ENCODE assay signal across 23 cellular contexts in the genomic region with DNA sequence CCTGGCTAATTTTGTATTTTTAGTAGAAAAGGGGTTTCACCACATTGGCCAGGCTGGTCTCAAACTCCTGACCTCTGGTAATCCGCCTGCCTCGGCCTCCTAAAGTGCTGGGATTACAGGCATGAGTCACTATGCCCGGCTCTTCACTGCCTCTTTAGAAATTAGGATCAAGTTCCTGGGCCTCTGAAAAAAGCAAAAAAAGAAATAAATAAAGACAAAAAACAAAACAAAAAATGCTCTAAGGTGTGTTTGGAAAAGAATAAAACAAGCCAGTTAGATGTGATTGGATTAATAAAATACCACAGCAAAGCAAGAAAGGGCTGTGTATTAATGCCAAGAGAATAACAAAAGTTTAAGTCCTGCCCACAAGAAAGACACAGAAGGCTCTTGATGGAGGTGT. TPM values are rescaled to one million over a fixed set of nuclear protein-coding genes. Genes with fewer than 3 reads are reported as not detected.
DNase-seq lines count a peak whose midpoint lies in the region; ATAC-seq and TF ChIP-seq lines count a peak whose summit lies in the region.
"Had no signal": no experiment of that assay in that cellular context is flagged by ENCODE, and none has a peak within 500 bp of the region (broad histone marks: within the 10 kb centered on the region; RNA-seq: fewer than 3 reads in every experiment).

No MANE protein-coding gene starts in this region.

- H3K4me1 Mint-ChIP-seq in Caco-2 (ENCODE audit: low read depth, unreplicated experiment), result peaks cover 8% of the 10 kb centered on the region

- H3K9me3 Mint-ChIP-seq in Caco-2 (ENCODE audit: unreplicated experiment), result no peaks in the 10 kb centered on the region
- H3K9me3 Mint-ChIP-seq: activated CD4-positive, alpha-beta T cell treated with anti-CD3 and anti-CD28 coated beads, Interleukin-2, amount 10 ng/mL, durations not matched to agents 24 days and 14 days; activated T-helper 1 cell treated with anti-CD3 and anti-CD28 coated beads, Interleukin-12 subunit alpha, Interleukin-12 subunit beta, Interleukin-2, Interleukin-4 antibody, amounts not matched to agents 30 ng/mL and 10 ng/mL and 1 ng/mL, durations not matched to agents 14 hours and 24 hours and 36 hours; central memory CD8-positive, alpha-beta T cell; natural killer cell treated with Interleukin-12 subunit alpha and Interleukin-12 subunit beta and Interleukin-15 and Interleukin-18, amount 100 ng/mL, for 72 hours had no signal

- DNase-seq in ascending aorta (ENCODE audit: low spot score in 2 of 2), result no peak
- DNase-seq in thoracic aorta (ENCODE audit: low spot score), result no peak
- DNase-seq in middle frontal gyrus (ENCODE audit: extremely low spot score, low spot score), result no peak
- no peak for DNase-seq in HAP-1 (ENCODE audit: low spot score in 2 of 2)
- no peak for DNase-seq in activated CD4-positive, alpha-beta T cell treated with anti-CD3 and anti-CD28 coated beads for 1 hour
- no peak for DNase-seq in Caco-2
- DNase-seq: activated CD4-positive, alpha-beta T cell treated with anti-CD3 and anti-CD28 coated beads, Interleukin-2, amount 10 ng/mL, durations not matched to agents 24 days and 14 days; activated naive CD4-positive, alpha-beta T cell treated with anti-CD3 and anti-CD28 coated beads, Interleukin-2, amount 50 U/mL, for 16 hours; C1 segment of cervical spinal cord; dorsolateral prefrontal cortex; GM23248; head of caudate nucleus; NCI-H1092; NCI-H187 treated with DMSO at 0.1 percent for 48 hours; NCI-H2227 treated with DMSO at 0.1 percent for 48 hours; ovary; T-helper 17 cell had no signal

- H3K27me3 ChIP-seq in HUES6 (ENCODE audit: control insufficient read depth, insufficient read depth, low read length), result no peaks in the 10 kb centered on the region
- no peaks in the 10 kb centered on the region for H3K27me3 ChIP-seq in ascending aorta
- H3K27me3 ChIP-seq in muscle layer of duodenum (ENCODE audit: low read depth, low read length), result no peaks in the 10 kb centered on the region
- no peaks in the 10 kb centered on the region for H3K27me3 ChIP-seq in thoracic aorta (replicated peaks; ENCODE audit: insufficient read depth)
- H3K27me3 ChIP-seq in HAP-1 (ENCODE audit: low read depth), result no peaks in the 10 kb centered on the region
- no peaks in the 10 kb centered on the region for H3K27me3 ChIP-seq in Caco-2 (replicated peaks; ENCODE audit: control insufficient read depth, insufficient read depth, low read length)
- H3K27me3 ChIP-seq: dorsolateral prefrontal cortex, ovary had no signal

- no peak overlapping the region for H3K27ac ChIP-seq in HUES6 (ENCODE audit: low read depth, low read length)
- peak overlapping the region; percentile 77 to 88 for H3K27ac ChIP-seq in ascending aorta
- peak overlapping the region; percentile 93 for H3K27ac ChIP-seq in muscle layer of duodenum (ENCODE audit: low read length)
- H3K27ac ChIP-seq in thoracic aorta, result peak overlapping the region; percentile 74 to 87
- H3K27ac ChIP-seq: GM23248, ovary had no signal

- TF ChIP-seq CTCF in ascending aorta (IDR thresholded peaks at IDR 0.05) (no peak), thoracic aorta (IDR thresholded peaks at IDR 0.05) (no peak), Caco-2 (IDR thresholded peaks at IDR 0.05; ENCODE audit: insufficient read depth in 1 of 2, low read depth in 1 of 2, low read length in 1 of 2, severe bottlenecking in 1 of 2, unreplicated experiment in 1 of 2) (no peak)

- H3K36me3 ChIP-seq in HUES6 (ENCODE audit: control insufficient read depth, insufficient read depth, low read length), result no peaks in the 10 kb centered on the region
- H3K36me3 ChIP-seq in ascending aorta, result no peaks in the 10 kb centered on the region
- no peaks in the 10 kb centered on the region for H3K36me3 ChIP-seq in muscle layer of duodenum (ENCODE audit: control insufficient read depth in 1 of 2, insufficient read depth in 2 of 2, low read length in 2 of 2)
- no peaks in the 10 kb centered on the region for H3K36me3 ChIP-seq in thoracic aorta
- H3K36me3 ChIP-seq in HAP-1 (replicated peaks), result no peaks in the 10 kb centered on the region
- no peaks in the 10 kb centered on the region for H3K36me3 ChIP-seq in Caco-2 (ENCODE audit: control insufficient read depth, insufficient read depth, low read length)
- H3K36me3 ChIP-seq: ovary had no signal

- no peak for ATAC-seq in thoracic aorta (ENCODE audit: insufficient number of reproducible peaks, low FRiP score, low read depth)
- ATAC-seq: left lobe of liver; natural killer cell treated with Interleukin-12 subunit alpha and Interleukin-12 subunit beta and Interleukin-15 and Interleukin-18, amount 100 ng/mL, for 72 hours; T-helper 17 cell had no signal

- intact Hi-C loops in ascending aorta (cut with DNase I) (loop anchor here (1.0 kb wide), 2 partner anchors 17 to 35 kb away; no protein-coding TSS in a partner anchor), Caco-2 (cut with micrococcal nuclease; ENCODE audit: unreplicated experiment) (no loop called here)

- H3K9ac ChIP-seq in HUES6 (ENCODE audit: low read length), result no peak overlapping the region
- H3K9ac ChIP-seq: GM23248 had no signal

- no peaks in the 10 kb centered on the region for H3K9me3 ChIP-seq in HUES6 (ENCODE audit: control insufficient read depth, insufficient read depth, low read depth, low read length)
- no peaks in the 10 kb centered on the region for H3K9me3 ChIP-seq in ascending aorta
- H3K9me3 ChIP-seq in muscle layer of duodenum (ENCODE audit: control insufficient read depth in 1 of 2, low read length in 2 of 2), result no peaks in the 10 kb centered on the region
- no peaks in the 10 kb centered on the region for H3K9me3 ChIP-seq in thoracic aorta
- no peaks in the 10 kb centered on the region for H3K9me3 ChIP-seq in HAP-1
- H3K9me3 ChIP-seq in Caco-2, result no peaks in the 10 kb centered on the region
- H3K9me3 ChIP-seq: ovary had no signal

- no peak overlapping the region for H3K4me3 Mint-ChIP-seq in Caco-2 (ENCODE audit: unreplicated experiment)
- H3K4me3 Mint-ChIP-seq: activated CD4-positive, alpha-beta T cell treated with anti-CD3 and anti-CD28 coated beads, Interleukin-2, amount 10 ng/mL, durations not matched to agents 24 days and 14 days; activated T-helper 1 cell treated with anti-CD3 and anti-CD28 coated beads, Interleukin-12 subunit alpha, Interleukin-12 subunit beta, Interleukin-2, Interleukin-4 antibody, amounts not matched to agents 30 ng/mL and 10 ng/mL and 1 ng/mL, durations not matched to agents 14 hours and 24 hours and 36 hours; central memory CD8-positive, alpha-beta T cell; natural killer cell treated with Interleukin-12 subunit alpha and Interleukin-12 subunit beta and Interleukin-15 and Interleukin-18, amount 100 ng/mL, for 72 hours; T-helper 17 cell had no signal

- no TSS peak for BruUV-seq in Caco-2 (replicated peaks; lab: Mats Ljungman, UMichigan)

- in situ Hi-C loops in HAP-1 (cut with MboI; ENCODE audit: low sequenced_read_pairs), result loop anchor here (5.0 kb wide), 1 partner anchor 65 kb away; a partner anchor contains a TSS

- CTCF ChIA-PET in Caco-2 (lab: Charles Lee), result interaction anchor here (0.7 kb wide), 1 partner anchor 557 kb away, joined by 13 read pairs; no protein-coding TSS in a partner anchor

- peaks cover 12% of the 10 kb centered on the region for H3K4me1 ChIP-seq in HUES6 (ENCODE audit: control insufficient read depth, insufficient read depth, low read length)
- peaks cover 0 to 20% of the 10 kb centered on the region in 2 donors for H3K4me1 ChIP-seq in ascending aorta
- H3K4me1 ChIP-seq in muscle layer of duodenum (ENCODE audit: control insufficient read depth in 1 of 2, insufficient read depth in 2 of 2, low read length in 2 of 2), result peaks cover 0 to 4% of the 10 kb centered on the region in 2 donors
- H3K4me1 ChIP-seq in thoracic aorta (ENCODE audit: control insufficient read depth in 1 of 2, low read depth in 2 of 2), result peaks cover 15 to 34% of the 10 kb centered on the region in 2 donors
- peaks cover 13% of the 10 kb centered on the region for H3K4me1 ChIP-seq in HAP-1
- H3K4me1 ChIP-seq in Caco-2, result no peaks in the 10 kb centered on the region

- H3K36me3 Mint-ChIP-seq in Caco-2 (ENCODE audit: insufficient read depth, unreplicated experiment), result no peaks in the 10 kb centered on the region
- H3K36me3 Mint-ChIP-seq: natural killer cell treated with Interleukin-12 subunit alpha and Interleukin-12 subunit beta and Interleukin-15 and Interleukin-18, amount 100 ng/mL, for 72 hours had no signal

- H3K27me3 Mint-ChIP-seq in Caco-2 (ENCODE audit: insufficient read depth, unreplicated experiment), result no peaks in the 10 kb centered on the region
- H3K27me3 Mint-ChIP-seq: central memory CD8-positive, alpha-beta T cell had no signal

- H3K4me3 ChIP-seq in HUES6 (ENCODE audit: low read depth, low read length), result 0 out of 2 replicates have a peak overlapping the region, but pooled peaks have one; percentile 1
- no peak overlapping the region for H3K4me3 ChIP-seq in ascending aorta
- H3K4me3 ChIP-seq in muscle layer of duodenum (ENCODE audit: low read depth in 1 of 2, low read length in 2 of 2), result no peak overlapping the region
- no peak overlapping the region for H3K4me3 ChIP-seq in thoracic aorta
- no peak overlapping the region for H3K4me3 ChIP-seq in HAP-1
- H3K4me3 ChIP-seq in Caco-2 (ENCODE audit: low read depth, low read length), result no peak overlapping the region
- H3K4me3 ChIP-seq: dorsolateral prefrontal cortex, GM23248, ovary had no signal

- no peak overlapping the region for H3K27ac Mint-ChIP-seq in Caco-2 (ENCODE audit: unreplicated experiment)
- H3K27ac Mint-ChIP-seq: activated CD4-positive, alpha-beta T cell treated with anti-CD3 and anti-CD28 coated beads, Interleukin-2, amount 10 ng/mL, durations not matched to agents 24 days and 14 days; activated T-helper 1 cell treated with anti-CD3 and anti-CD28 coated beads, Interleukin-12 subunit alpha, Interleukin-12 subunit beta, Interleukin-2, Interleukin-4 antibody, amounts not matched to agents 30 ng/mL and 10 ng/mL and 1 ng/mL, durations not matched to agents 14 hours and 24 hours and 36 hours; natural killer cell treated with Interleukin-12 subunit alpha and Interleukin-12 subunit beta and Interleukin-15 and Interleukin-18, amount 100 ng/mL, for 72 hours; T-helper 17 cell had no signal

- POLR2A ChIA-PET in Caco-2 (lab: Charles Lee), result no interaction called here

RNA-seq across cellular contexts. Expression of a gene that starts 4.2 kb away (rescaled TPM):
- total RNA-seq in ascending aorta, result 25.2 TPM
- 10 to 100 TPM; 25.0 to 27.7 TPM for total RNA-seq in thoracic aorta
- total RNA-seq in Caco-2 (2022), result 27.5 and 31.9 TPM in 2 replicates

RNA-seq across cellular contexts. Expression of a gene that starts 54.5 kb away (rescaled TPM):
- total RNA-seq in ascending aorta, result 9.3 TPM
- total RNA-seq in thoracic aorta, result 10 to 100 TPM; 25.0 to 45.6 TPM
- 54.5 and 59.3 TPM in 2 replicates for total RNA-seq in Caco-2 (2022)
